1 cellular context compared by ENCODE assay signal in genomic region chr9:96450613-96451544, GRCh38.
TF ChIP-seq lines count a peak whose summit lies in the region.

No MANE protein-coding gene starts in this region.

TF ChIP-seq in GM12878, 131 proteins besides CTCF, POLR2A, EP300 and RAD21 (continued from another document):
- TF ChIP-seq RAD51 (IDR thresholded peaks at IDR 0.05) (no peak), SKIL (IDR thresholded peaks at IDR 0.05; ENCODE audit: low read depth, poor library complexity, severe bottlenecking) (no peak), RELB (IDR thresholded peaks at IDR 0.05; ENCODE audit: low read depth) (no peak), SMC3 (IDR thresholded peaks at IDR 0.05; ENCODE audit: borderline replicate concordance, low read length) (0 out of 2 replicates have a peak, but pooled peaks have one; percentile 0), NR2F1 (conservative IDR thresholded peaks at IDR 0.05) (0 out of 2 replicates have a peak, but pooled peaks have one; percentile 4)
TF ChIP-seq in GM12878: peak in this region for 3.
